Comparison of ENCODE assay signal across 13 cellular contexts in genomic region chr6:12196326-12196936, GRCh38.
DNase-seq lines count a peak whose midpoint lies in the region; ATAC-seq, FAIRE-seq and TF ChIP-seq lines count a peak whose summit lies in the region.
"Had no signal": no experiment of that assay in that cellular context is flagged by ENCODE, and none has a peak within 500 bp of the region (broad histone marks: within the 10 kb centered on the region; RNA-seq: fewer than 3 reads in every experiment).

No MANE protein-coding gene starts in this region.

- TF ChIP-seq CTCF in PC-3 (conservative IDR thresholded peaks at IDR 0.05; ENCODE audit: low read depth, low read length) (no peak), endothelial cell of umbilical vein (IDR thresholded peaks at IDR 0.05; ENCODE audit: extremely low read depth in 1 of 2, insufficient read depth in 1 of 2, low read depth in 1 of 2, low read length in 2 of 2) (no peak), kidney (IDR thresholded peaks at IDR 0.05; ENCODE audit: borderline replicate concordance, extremely low read depth, insufficient read depth) (no peak)

- BruUV-seq in PC-3 (replicated peaks; lab: Mats Ljungman, UMichigan) (no TSS peak), endothelial cell of umbilical vein (replicated peaks; lab: Mats Ljungman, UMichigan) (no TSS peak)

- H3K4me1 ChIP-seq in PC-3 (ENCODE audit: insufficient read depth, low read length), result peaks cover 7% of the 10 kb centered on the region
- H3K4me1 ChIP-seq in endothelial cell of umbilical vein (ENCODE audit: control insufficient read depth, extremely low read depth, insufficient read depth, low read length), result no peaks in the 10 kb centered on the region
- H3K4me1 ChIP-seq in kidney (ENCODE audit: control insufficient read depth in 1 of 2, insufficient read depth in 1 of 2, low read depth in 1 of 2, low read length in 2 of 2), result no peaks in the 10 kb centered on the region

- FAIRE-seq in endothelial cell of umbilical vein (lab: Jason Lieb, UNC) (peak; percentile 18), kidney (lab: Jason Lieb, UNC) (no peak)

- H3K9me3 ChIP-seq in PC-3 (ENCODE audit: low read length) (no peaks in the 10 kb centered on the region), endothelial cell of umbilical vein (replicated peaks; ENCODE audit: control insufficient read depth, insufficient read depth, low read length) (no peaks in the 10 kb centered on the region), kidney (ENCODE audit: control insufficient read depth in 1 of 2, low read length in 2 of 2) (no peaks in the 10 kb centered on the region)

- no peak overlapping the region for H2AFZ ChIP-seq in PC-3 (ENCODE audit: low read length)
- no peak overlapping the region for H2AFZ ChIP-seq in endothelial cell of umbilical vein (ENCODE audit: low read depth, low read length)

- H3K27me3 ChIP-seq in PC-3 (ENCODE audit: low read length) (no peaks in the 10 kb centered on the region), endothelial cell of umbilical vein (ENCODE audit: control insufficient read depth in 2 of 2, insufficient read depth in 2 of 2, low read length in 2 of 2) (no peaks in the 10 kb centered on the region)

- H3K9ac ChIP-seq in PC-3 (ENCODE audit: low read length) (no peak overlapping the region), endothelial cell of umbilical vein (replicated peaks; ENCODE audit: extremely low read depth, insufficient read depth, low read length) (no peak overlapping the region), kidney (ENCODE audit: low read length in 2 of 2) (no peak overlapping the region)

- H3K4me2 ChIP-seq in PC-3 (ENCODE audit: low read length) (no peak overlapping the region), endothelial cell of umbilical vein (ENCODE audit: insufficient read depth, low read length) (no peak overlapping the region)

- no peaks in the 10 kb centered on the region for H3K9me1 ChIP-seq in endothelial cell of umbilical vein (replicated peaks; ENCODE audit: control insufficient read depth, extremely low read depth, insufficient read depth, low read length)

- POLR2A ChIA-PET in PC-3 (lab: Charles Lee; ENCODE audit: unreplicated experiment) (interaction anchor here (0.6 kb wide), 1 partner anchor 490 kb away, joined by 3 read pairs; no protein-coding TSS in a partner anchor), endothelial cell of umbilical vein (lab: Charles Lee) (no interaction called here)

- H4K20me1 ChIP-seq in PC-3 (ENCODE audit: low read length) (no peaks in the 10 kb centered on the region), endothelial cell of umbilical vein (replicated peaks; ENCODE audit: control insufficient read depth, extremely low read depth, insufficient read depth, low read length) (no peaks in the 10 kb centered on the region)

- H3K4me3 ChIP-seq in PC-3 (ENCODE audit: low read length), result no peak overlapping the region
- no peak overlapping the region for H3K4me3 ChIP-seq in endothelial cell of umbilical vein (replicated peaks in 1 of 3; ENCODE audit: insufficient read depth in 1 of 3, low read depth in 1 of 3, low read length in 3 of 3)
- no peak overlapping the region for H3K4me3 ChIP-seq in kidney (ENCODE audit: low read length in 2 of 2)

- peak; percentile 30 for DNase-seq in GM04503 (ENCODE audit: low read depth)
- peak; percentile 57 for DNase-seq in PC-3
- peak; percentile 10 for DNase-seq in endothelial cell of umbilical vein (ENCODE audit: low read depth, low spot score)
- DNase-seq in non-pigmented ciliary epithelial cell (ENCODE audit: low read depth), result peak; percentile 45
- no peak for DNase-seq in kidney
- DNase-seq: activated CD4-positive, alpha-beta T cell treated with anti-CD3 and anti-CD28 coated beads, Interleukin-2, amount 10 ng/mL, durations not matched to agents 24 days and 14 days; activated T-cell treated with anti-CD3 and anti-CD28 coated beads, Interleukin-2, amount 50 U/mL, for 72 hours; CD4-positive, CD25-positive, alpha-beta regulatory T cell; NCI-H510A; OCI-M1 had no signal

- H3K79me2 ChIP-seq in PC-3 (ENCODE audit: low read length) (no peaks in the 10 kb centered on the region), endothelial cell of umbilical vein (ENCODE audit: control insufficient read depth, insufficient read depth, low read length) (no peaks in the 10 kb centered on the region)

- no peaks in the 10 kb centered on the region for H3K36me3 ChIP-seq in PC-3 (ENCODE audit: low read depth, low read length)
- H3K36me3 ChIP-seq in endothelial cell of umbilical vein (ENCODE audit: control insufficient read depth in 2 of 2, extremely low read depth in 1 of 2, insufficient read depth in 2 of 2, low read length in 2 of 2), result no peaks in the 10 kb centered on the region
- H3K36me3 ChIP-seq in kidney (ENCODE audit: control insufficient read depth in 1 of 2, insufficient read depth in 2 of 2, low read length in 2 of 2), result no peaks in the 10 kb centered on the region

- dilution Hi-C loops in endothelial cell of umbilical vein (cut with MboI; ENCODE audit: extremely low pct_ligation_motif_present, low sequenced_read_pairs), result no loop called here

- ATAC-seq in PC-3 (no peak), GM19395 (IDR thresholded peaks at IDR 0.05; ENCODE audit: unreplicated experiment) (no peak), GM18502 (IDR thresholded peaks at IDR 0.05; ENCODE audit: poor library complexity, unreplicated experiment) (no peak), GM18868 (IDR thresholded peaks at IDR 0.05; ENCODE audit: unreplicated experiment) (no peak)
- ATAC-seq: activated T-cell treated with anti-CD3 and anti-CD28 coated beads, Interleukin-2, amount 50 U/mL, for 72 hours had no signal

- intact Hi-C loops in PC-3 (cut with micrococcal nuclease), result no loop called here
- intact Hi-C loops in endothelial cell of umbilical vein (cut with micrococcal nuclease), result no loop called here
- intact Hi-C loops in kidney (cut with DNase I), result no loop called here

- H3K9me2 ChIP-seq in PC-3 (replicated peaks; ENCODE audit: low read length), result 0 out of 2 replicates have a peak, but pooled peaks cover 5% of the 10 kb centered on the region

- H3F3A ChIP-seq in PC-3 (ENCODE audit: low read length, unreplicated experiment), result no peaks in the 10 kb centered on the region

- no peak for TF ChIP-seq POLR2A in endothelial cell of umbilical vein (IDR thresholded peaks at IDR 0.05; ENCODE audit: low read depth, low read length)

- CTCF ChIA-PET in PC-3 (lab: Charles Lee), result no interaction called here
- CTCF ChIA-PET in endothelial cell of umbilical vein (lab: Charles Lee), result interaction anchor here (0.8 to 1.6 kb wide), 2 partner anchors 38 to 621 kb away, joined by 3 read pairs; no protein-coding TSS in a partner anchor

- H3K27ac ChIP-seq in PC-3 (ENCODE audit: low read length) (no peak overlapping the region), endothelial cell of umbilical vein (ENCODE audit: insufficient read depth, low read depth, low read length) (no peak overlapping the region), kidney (ENCODE audit: low read depth in 2 of 2, low read length in 2 of 2) (no peak overlapping the region)

TF ChIP-seq in endothelial cell of umbilical vein, 7 proteins besides CTCF, POLR2A, EP300 and RAD21:
- TF ChIP-seq MAX (IDR thresholded peaks at IDR 0.05; ENCODE audit: insufficient read depth, insufficient read length), result no peak
- TF ChIP-seq EZH2 (IDR thresholded peaks at IDR 0.05; ENCODE audit: borderline replicate concordance, low read depth, low read length, severe bottlenecking), result no peak
- no peak for TF ChIP-seq JUN (IDR thresholded peaks at IDR 0.05; ENCODE audit: borderline replicate concordance, insufficient read depth, insufficient read length, low read depth)
- no peak for TF ChIP-seq GATA2 (IDR thresholded peaks at IDR 0.05; ENCODE audit: insufficient read depth, insufficient read length, low read depth, low read length)
- TF ChIP-seq POLR2AphosphoS5 (IDR thresholded peaks at IDR 0.05; ENCODE audit: insufficient read depth, low read depth, low read length), result no peak
- no peak for TF ChIP-seq FOS (IDR thresholded peaks at IDR 0.05; ENCODE audit: borderline replicate concordance, insufficient read depth, low read length)
- no peak for TF ChIP-seq MYC (IDR thresholded peaks at IDR 0.05; ENCODE audit: low read depth, low read length)
